ENCODE assay signal across 1 cellular context in the genomic region with DNA sequence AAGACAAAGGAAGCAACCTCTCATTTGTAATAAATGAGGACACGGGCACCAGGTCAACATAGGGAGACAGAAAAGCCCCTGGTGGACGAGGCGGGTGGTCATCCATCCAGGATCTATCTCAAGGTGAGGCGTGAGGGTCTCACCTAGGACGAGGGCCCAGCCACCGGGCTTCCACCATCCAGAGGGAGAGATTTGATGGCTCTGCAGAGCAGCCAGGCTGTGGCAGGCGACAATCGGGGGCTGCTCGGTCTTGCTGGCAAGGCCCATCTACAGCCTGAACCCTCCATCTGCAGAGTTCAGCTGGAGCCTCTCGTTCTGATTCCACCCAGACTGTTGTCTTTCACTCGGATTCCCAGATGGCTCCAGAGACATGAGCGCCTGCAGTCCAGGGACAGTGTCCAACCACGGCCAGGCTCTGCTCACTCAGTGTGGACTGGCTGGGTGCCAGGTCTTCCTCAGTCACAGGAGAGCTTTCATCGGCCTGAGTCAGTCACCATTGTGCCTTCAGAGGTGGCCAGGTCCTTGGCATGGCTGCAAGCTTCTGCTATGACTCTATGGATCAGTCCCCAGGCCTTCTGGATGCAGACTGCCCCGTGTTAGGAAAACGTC.
TF ChIP-seq lines count a peak whose summit lies in the region.

No MANE protein-coding gene starts in this region.

TF ChIP-seq in HepG2, 621 proteins besides CTCF, POLR2A, EP300 and RAD21:
- TF ChIP-seq STAT6 (CRISPR knock-in tag; IDR thresholded peaks at IDR 0.05; ENCODE audit: borderline replicate concordance), result no peak
- peak; percentile 36; the same call in 1 of the 2 replicates for TF ChIP-seq ZNF768 (CRISPR knock-in tag; IDR thresholded peaks at IDR 0.05)
- peak; percentile 61 for TF ChIP-seq AGO2 (optimal IDR thresholded peaks at IDR 0.05; ENCODE audit: low read depth, low read length)
- TF ChIP-seq POLR2G (IDR thresholded peaks at IDR 0.05; ENCODE audit: low read depth, low read length), result peak; percentile 43; the same call in 1 of the 2 replicates
- TF ChIP-seq RBM22 (optimal IDR thresholded peaks at IDR 0.05; ENCODE audit: low read length), result peak; percentile 75
- 0 out of 2 replicates have a peak, but pooled peaks have one; percentile 22 for TF ChIP-seq ZNF224 (CRISPR knock-in tag; IDR thresholded peaks at IDR 0.05)
- TF ChIP-seq SP140L (CRISPR knock-in tag; IDR thresholded peaks at IDR 0.05; ENCODE audit: borderline replicate concordance), result no peak
- TF ChIP-seq KDM2A (CRISPR knock-in tag; IDR thresholded peaks at IDR 0.05; ENCODE audit: borderline replicate concordance, low read depth), result 0 out of 2 replicates have a peak, but pooled peaks have one; percentile 10
- TF ChIP-seq ZMYM4 (CRISPR knock-in tag; IDR thresholded peaks at IDR 0.05), result no peak
- TF ChIP-seq KMT2A (CRISPR knock-in tag; IDR thresholded peaks at IDR 0.05), result 0 out of 2 replicates have a peak, but pooled peaks have one; percentile 1
- peak; percentile 28; the same call in 1 of the 2 replicates for TF ChIP-seq ZNF687 (CRISPR knock-in tag; IDR thresholded peaks at IDR 0.05)
- TF ChIP-seq ZNF672 (CRISPR knock-in tag; IDR thresholded peaks at IDR 0.05), result no peak
- TF ChIP-seq ZNF891 (CRISPR knock-in tag; IDR thresholded peaks at IDR 0.05), result 0 out of 2 replicates have a peak, but pooled peaks have one; percentile 42
